In genomic region chr11:18691467-18692129, GRCh38 we compare ENCODE assay signal across 3 cellular contexts. TPM values are rescaled to one million over a fixed set of nuclear protein-coding genes. Genes with fewer than 3 reads are reported as not detected.
"Had no signal": no experiment of that assay in that cellular context is flagged by ENCODE, and none has a peak within 500 bp of the region (broad histone marks: within the 10 kb centered on the region; RNA-seq: fewer than 3 reads in every experiment).

No MANE protein-coding gene starts in this region.

RNA-seq across cellular contexts. Expression of gene IGSF22, which starts 34.4 kb away (rescaled TPM):
- total RNA-seq: hepatocyte, pulmonary artery endothelial cell, vagina had no signal
- polyA plus RNA-seq: hepatocyte had no signal
